8 cellular contexts compared by ENCODE assay signal in genomic region chr7:131328387-131329175, GRCh38. TPM values are rescaled to one million over a fixed set of nuclear protein-coding genes. Genes with fewer than 3 reads are reported as not detected.
A peak's percentile ranks its signal among the peaks of the same experiment; 100 is the strongest.
DNase-seq lines count a peak whose midpoint lies in the region; ATAC-seq and TF ChIP-seq lines count a peak whose summit lies in the region.

No MANE protein-coding gene starts in this region.

- no peaks in the 10 kb centered on the region for H3K27me3 ChIP-seq in CD8-positive, alpha-beta T cell (ENCODE audit: insufficient read depth, low read length)
- H3K27me3 ChIP-seq in HL-60 (ENCODE audit: insufficient read depth, poor library complexity, severe bottlenecking) (no peaks in the 10 kb centered on the region), right cardiac atrium (ENCODE audit: control insufficient read depth, insufficient read depth) (no peaks in the 10 kb centered on the region)

- no peaks in the 10 kb centered on the region for H3K27me3 Mint-ChIP-seq in CD8-positive, alpha-beta T cell (ENCODE audit: low read depth)
- no peaks in the 10 kb centered on the region for H3K27me3 Mint-ChIP-seq in activated naive CD8-positive, alpha-beta T cell

- H3K4me3 ChIP-seq in CD8-positive, alpha-beta T cell (ENCODE audit: low read depth, low read length) = peak overlapping the region; percentile 95
- H3K4me3 ChIP-seq in HL-60 (replicated peaks; ENCODE audit: insufficient read depth, low read length) (peak overlapping the region; percentile 86), right cardiac atrium (ENCODE audit: low read length) (peak overlapping the region; percentile 84)

- intact Hi-C loops in CD8-positive, alpha-beta T cell (cut with DNase I, micrococcal nuclease) = loop anchor here in 1 of 2 experiments (5.0 kb wide), 4 partner anchors 91 to 1256 kb away; partner anchors contain the start of genes COPG2 and KLHDC10
- intact Hi-C loops in right cardiac atrium (cut with DNase I) (loop anchor here in 2 of 4 donors (10.0 kb wide), 1 partner anchor 224 kb away; no protein-coding TSS in a partner anchor), sciatic nerve (cut with DNase I) (no loop called here)

- peak overlapping the region; percentile 97 for H3K27ac Mint-ChIP-seq in CD8-positive, alpha-beta T cell
- peak overlapping the region; percentile 97 for H3K27ac Mint-ChIP-seq in activated naive CD8-positive, alpha-beta T cell

- WGBS in right cardiac atrium = 2% methylated on average over 19 of the region's 19 CpGs

- ATAC-seq in CD8-positive, alpha-beta T cell = no peak
- ATAC-seq in right cardiac atrium = no peak
- ATAC-seq in sciatic nerve = peak; percentile 58
- ATAC-seq in HG03175 (IDR thresholded peaks at IDR 0.05; ENCODE audit: unreplicated experiment) = no peak

- POLR2A ChIA-PET in CD8-positive, alpha-beta T cell (lab: Charles Lee) = interaction anchor here (0.9 to 3.2 kb wide), 10 partner anchors 8 to 271 kb away, joined by 3 to 29 read pairs (median 5); no protein-coding TSS in a partner anchor

- H3K36me3 ChIP-seq in CD8-positive, alpha-beta T cell (ENCODE audit: insufficient read depth, low read length) = no peaks in the 10 kb centered on the region

- H3K4me3 Mint-ChIP-seq in CD8-positive, alpha-beta T cell = peak overlapping the region; percentile 92
- H3K4me3 Mint-ChIP-seq in activated naive CD8-positive, alpha-beta T cell = peak overlapping the region; percentile 99

- CTCF ChIA-PET in CD8-positive, alpha-beta T cell (lab: Charles Lee) = no interaction called here

- peaks cover 67% of the 10 kb centered on the region for H3K4me1 Mint-ChIP-seq in CD8-positive, alpha-beta T cell (ENCODE audit: low read depth)
- peaks cover 58% of the 10 kb centered on the region for H3K4me1 Mint-ChIP-seq in activated naive CD8-positive, alpha-beta T cell (ENCODE audit: low read depth)

- no peak for TF ChIP-seq CTCF in CD8-positive, alpha-beta T cell (IDR thresholded peaks at IDR 0.05)
- TF ChIP-seq CTCF in HL-60 (IDR thresholded peaks at IDR 0.05; ENCODE audit: insufficient read depth, low read length) = no peak

- DNase-seq in CD8-positive, alpha-beta T cell = no peak
- DNase-seq in HL-60 (ENCODE audit: low read depth in 1 of 2, low spot score in 1 of 2) (no peak), right cardiac atrium (no peak), sciatic nerve (ENCODE audit: low spot score) (no peak), NK-92 (lab: John Stamatoyannopoulos, UW; ENCODE audit: unreplicated experiment) (no peak)
- DNase-seq in activated CD4-positive, alpha-beta T cell treated with anti-CD3 and anti-CD28 coated beads, Interleukin-2, amount 50 U/mL, for 48 hours = no peak

- peaks cover 22% of the 10 kb centered on the region for H3K36me3 Mint-ChIP-seq in CD8-positive, alpha-beta T cell
- H3K36me3 Mint-ChIP-seq in activated naive CD8-positive, alpha-beta T cell = peaks cover 6% of the 10 kb centered on the region

- H3K4me1 ChIP-seq in CD8-positive, alpha-beta T cell (ENCODE audit: insufficient read depth, low read length) = peaks cover 33% of the 10 kb centered on the region
- peaks cover 7% of the 10 kb centered on the region for H3K4me1 ChIP-seq in right cardiac atrium (ENCODE audit: control insufficient read depth, insufficient read depth, low read length)

- H3K9me3 ChIP-seq in CD8-positive, alpha-beta T cell (ENCODE audit: low read length) = no peaks in the 10 kb centered on the region
- no peaks in the 10 kb centered on the region for H3K9me3 ChIP-seq in right cardiac atrium (ENCODE audit: control insufficient read depth, low read length)

- peak overlapping the region; percentile 85 for H3K27ac ChIP-seq in CD8-positive, alpha-beta T cell (ENCODE audit: low read depth, low read length)
- H3K27ac ChIP-seq in HL-60 (replicated peaks) = peak overlapping the region; percentile 98
- H3K27ac ChIP-seq in right cardiac atrium (ENCODE audit: low read length) = peak overlapping the region; percentile 99

- H3K9me3 Mint-ChIP-seq in CD8-positive, alpha-beta T cell = no peaks in the 10 kb centered on the region
- no peaks in the 10 kb centered on the region for H3K9me3 Mint-ChIP-seq in activated naive CD8-positive, alpha-beta T cell (ENCODE audit: low read depth)

RNA-seq across cellular contexts. Expression of gene MKLN1, which starts 0.9 kb away (rescaled TPM):
- 10 to 100 TPM; 43.2 to 54.5 TPM for total RNA-seq in CD8-positive, alpha-beta T cell
- total RNA-seq in right cardiac atrium (10 to 100 TPM; 49.0 to 54.8 (median 53.1) TPM), sciatic nerve (110 TPM)
- 16.9 TPM for polyA plus RNA-seq in right cardiac atrium
